ENCODE assay signal across 16 cellular contexts in the genomic region with DNA sequence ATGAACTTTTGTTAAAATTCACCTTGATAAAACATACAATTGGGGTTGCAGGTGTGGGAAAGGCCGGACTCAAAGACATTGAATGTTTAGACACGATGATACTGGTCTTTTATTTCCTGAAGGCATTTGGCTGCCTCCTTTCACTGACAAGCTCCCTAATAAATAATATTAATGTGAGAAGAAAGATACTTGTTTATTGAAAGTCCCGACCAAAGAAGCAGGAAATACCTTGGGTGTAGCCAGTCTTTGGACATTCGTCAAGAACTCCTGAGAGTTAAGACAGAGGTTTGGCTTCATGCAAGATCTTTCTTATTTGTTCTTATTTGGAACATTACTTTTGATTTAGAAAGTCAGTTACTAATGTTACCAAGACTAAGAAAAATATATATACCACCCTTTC.
"Had no signal": no experiment of that assay in that cellular context is flagged by ENCODE, and none has a peak within 500 bp of the region (broad histone marks: within the 10 kb centered on the region; RNA-seq: fewer than 3 reads in every experiment).

No MANE protein-coding gene starts in this region.

- H3K36me3 ChIP-seq: cardiac muscle cell had no signal

- H3K27me3 ChIP-seq: cardiac muscle cell had no signal

- H3K27me3 Mint-ChIP-seq: effector memory CD8-positive, alpha-beta T cell; stimulated activated naive CD8-positive, alpha-beta T cell treated with anti-CD3 and anti-CD28 coated beads, Interleukin-15, Interleukin-2, amounts not matched to agents 100 ng/mL and 50 ng/mL, for 24 hours had no signal

- H3K27ac ChIP-seq: cardiac muscle cell, VCaP had no signal

- DNase-seq: activated CD4-positive, alpha-beta T cell treated with anti-CD3 and anti-CD28 coated beads, Interleukin-2, amount 50 U/mL, for 1 hour; activated CD4-positive, CD25-positive, alpha-beta regulatory T cell treated with anti-CD3 and anti-CD28 coated beads, Interleukin-2, amount 50 U/mL, for 72 hours; activated CD8-positive, alpha-beta memory T cell treated with anti-CD3 and anti-CD28 coated beads, Interleukin-2, amount 50 U/mL, for 4 hours; activated effector memory CD4-positive, alpha-beta T cell treated with Interleukin-2 at 50 U/mL for 16 hours; activated naive CD4-positive, alpha-beta T cell treated with anti-CD3 and anti-CD28 coated beads, Interleukin-2, amount 50 U/mL, for 16 hours; activated T-cell treated with anti-CD3 and anti-CD28 coated beads, Interleukin-2, amount 50 U/mL, for 48 hours; dermis blood vessel endothelial cell; effector memory CD8-positive, alpha-beta T cell; right cardiac atrium; small intestine; stimulated activated CD4-positive, alpha-beta T cell treated with anti-CD3 and anti-CD28 coated beads, Interleukin-15, amount 100 ng/mL, for 24 hours; stimulated activated CD4-positive, alpha-beta T cell treated with anti-CD3 and anti-CD28 coated beads, Interleukin-2, amount 100 ng/mL, for 48 hours; T-helper 2 cell had no signal

- H3K27ac Mint-ChIP-seq: effector memory CD8-positive, alpha-beta T cell; stimulated activated naive CD8-positive, alpha-beta T cell treated with anti-CD3 and anti-CD28 coated beads, Interleukin-15, Interleukin-2, amounts not matched to agents 100 ng/mL and 50 ng/mL, for 24 hours had no signal

- H3K4me3 Mint-ChIP-seq: effector memory CD8-positive, alpha-beta T cell; stimulated activated naive CD8-positive, alpha-beta T cell treated with anti-CD3 and anti-CD28 coated beads, Interleukin-15, Interleukin-2, amounts not matched to agents 100 ng/mL and 50 ng/mL, for 24 hours had no signal

- H3K4me3 ChIP-seq: cardiac muscle cell had no signal

- ATAC-seq: effector memory CD8-positive, alpha-beta T cell had no signal
